Comparison of ENCODE assay signal across 9 cellular contexts in the genomic region with DNA sequence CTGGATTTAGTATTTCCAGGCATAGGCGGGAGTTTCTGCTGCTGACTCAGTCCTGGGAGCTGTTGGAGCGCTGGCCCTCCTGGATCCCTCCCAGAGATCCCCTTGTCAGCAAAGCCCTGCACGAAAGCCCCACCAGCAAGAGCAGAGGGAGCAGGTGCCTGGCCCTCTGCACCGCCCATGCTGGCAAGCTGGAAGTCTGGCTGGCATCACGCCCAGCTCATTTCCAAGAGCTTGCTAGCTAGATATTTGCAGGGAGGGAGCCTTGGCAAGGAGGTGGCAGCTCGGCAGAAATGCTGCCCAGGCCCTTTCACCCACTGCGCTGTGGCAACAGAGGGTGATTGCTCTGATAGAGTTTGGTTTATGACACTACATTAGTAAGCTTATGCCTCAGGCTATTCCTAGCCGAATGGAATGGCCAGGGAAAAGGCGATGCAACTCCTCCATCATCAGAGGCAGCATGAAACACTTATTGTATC.
DNase-seq lines count a peak whose midpoint lies in the region; ATAC-seq, FAIRE-seq and TF ChIP-seq lines count a peak whose summit lies in the region.
"Had no signal": no experiment of that assay in that cellular context is flagged by ENCODE, and none has a peak within 500 bp of the region (broad histone marks: within the 10 kb centered on the region; RNA-seq: fewer than 3 reads in every experiment).

No MANE protein-coding gene starts in this region.

- in situ Hi-C loops in ACHN (cut with HindIII; ENCODE audit: low pct_ligation_motif_present, low pct_unique_long_range_greater_than_20kb, low sequenced_read_pairs), result no loop called here

- H3K4me2 ChIP-seq in Karpas-422 (ENCODE audit: low read depth, low read length, poor library complexity, severe bottlenecking), result no peak overlapping the region

- H4K20me1 ChIP-seq in Karpas-422 (ENCODE audit: insufficient read depth, low read depth, low read length), result no peaks in the 10 kb centered on the region

- FAIRE-seq in bronchial epithelial cell (lab: Jason Lieb, UNC), result peak; percentile 47

- H3K27ac ChIP-seq in lower lobe of right lung, result no peak overlapping the region
- H3K27ac ChIP-seq in Karpas-422 (ENCODE audit: low read length), result no peak overlapping the region
- H3K27ac ChIP-seq: C4-2B had no signal

- H2AFZ ChIP-seq in Karpas-422 (ENCODE audit: low read length), result no peak overlapping the region

- H3K9ac ChIP-seq in Karpas-422 (ENCODE audit: low read length), result no peak overlapping the region

- intact Hi-C loops in lower lobe of right lung (cut with DNase I), result no loop called here

- H3K4me1 ChIP-seq in lower lobe of right lung (peaks cover 7% of the 10 kb centered on the region), Karpas-422 (ENCODE audit: low read length) (no peaks in the 10 kb centered on the region)

- TF ChIP-seq CTCF in bronchial epithelial cell (IDR thresholded peaks at IDR 0.05; ENCODE audit: insufficient read depth, low read length, severe bottlenecking) (no peak), lower lobe of right lung (IDR thresholded peaks at IDR 0.05) (no peak)

- peak; percentile 99 for DNase-seq in ACHN
- peak; percentile 99 for DNase-seq in NCI-H1694 treated with DMSO at 0.1 percent for 48 hours (lab: John Stamatoyannopoulos, UW)
- peak; percentile 91 for DNase-seq in bronchial epithelial cell (ENCODE audit: low read depth)
- DNase-seq in lower lobe of right lung, result peak; percentile 91
- DNase-seq in stimulated activated CD4-positive, alpha-beta T cell treated with anti-CD3 and anti-CD28 coated beads, Interleukin-4, amount 100 ng/mL, for 24 hours, result no peak
- no peak for DNase-seq in Karpas-422
- no peak for DNase-seq in T-helper 9 cell

- no peak overlapping the region for H3K4me3 ChIP-seq in bronchial epithelial cell (ENCODE audit: low read depth, low read length)
- H3K4me3 ChIP-seq in lower lobe of right lung, result no peak overlapping the region
- H3K4me3 ChIP-seq in Karpas-422 (ENCODE audit: low read length), result no peak overlapping the region

- no peaks in the 10 kb centered on the region for H3K9me2 ChIP-seq in Karpas-422 (replicated peaks; ENCODE audit: insufficient read depth, low read length)

- no peaks in the 10 kb centered on the region for H3K79me2 ChIP-seq in Karpas-422 (ENCODE audit: low read length)

- H3K36me3 ChIP-seq in bronchial epithelial cell (ENCODE audit: control insufficient read depth, insufficient read depth, low read length) (no peaks in the 10 kb centered on the region), lower lobe of right lung (no peaks in the 10 kb centered on the region), Karpas-422 (ENCODE audit: insufficient read depth, low read length) (no peaks in the 10 kb centered on the region)

- H3K9me3 ChIP-seq in lower lobe of right lung (no peaks in the 10 kb centered on the region), Karpas-422 (ENCODE audit: low read length) (no peaks in the 10 kb centered on the region)

- peak; percentile 94 to 99 for ATAC-seq in lower lobe of right lung
- no peak for ATAC-seq in HG03565 (IDR thresholded peaks at IDR 0.05; ENCODE audit: unreplicated experiment)

- H3K27me3 ChIP-seq in bronchial epithelial cell (ENCODE audit: control insufficient read depth, insufficient read depth, low read length) (peaks cover 2% of the 10 kb centered on the region), lower lobe of right lung (ENCODE audit: low read depth) (no peaks in the 10 kb centered on the region), Karpas-422 (ENCODE audit: low read length) (no peaks in the 10 kb centered on the region)

Comparison
In these comparisons a context has a peak if more than half of its experiments do, and no peak if none do; other contexts are left out.
1. DNase-seq: peak in ACHN (single experiment), NCI-H1694 treated with DMSO at 0.1 percent for 48 hours (single experiment), bronchial epithelial cell (single experiment) and lower lobe of right lung (single experiment); none in stimulated activated CD4-positive, alpha-beta T cell treated with anti-CD3 and anti-CD28 coated beads, Interleukin-4, amount 100 ng/mL, for 24 hours (single experiment), Karpas-422 (single experiment) and T-helper 9 cell (single experiment).